25 cellular contexts compared by ENCODE assay signal in genomic region chr7:105976868-105977267, GRCh38. TPM values are rescaled to one million over a fixed set of nuclear protein-coding genes. Genes with fewer than 3 reads are reported as not detected.
A peak's percentile ranks its signal among the peaks of the same experiment; 100 is the strongest.
DNase-seq lines count a peak whose midpoint lies in the region; ATAC-seq, FAIRE-seq and TF ChIP-seq lines count a peak whose summit lies in the region.
"Had no signal": no experiment of that assay in that cellular context is flagged by ENCODE, and none has a peak within 500 bp of the region (broad histone marks: within the 10 kb centered on the region; RNA-seq: fewer than 3 reads in every experiment).

No MANE protein-coding gene starts in this region.

- H3K4me3 ChIP-seq in HepG2 (replicated peaks in 1 of 3; ENCODE audit: insufficient read depth in 1 of 3, low read depth in 2 of 3, low read length in 3 of 3) (no peak overlapping the region), right lobe of liver (no peak overlapping the region), endodermal cell (ENCODE audit: low read length) (no peak overlapping the region), foreskin fibroblast (ENCODE audit: low read depth in 1 of 2, low read length in 2 of 2) (no peak overlapping the region)
- H3K4me3 ChIP-seq: BLaER1, GM12878 had no signal

- TF ChIP-seq EP300 in HepG2 (IDR thresholded peaks at IDR 0.05; ENCODE audit: low read depth in 2 of 2, low read length in 2 of 2) (no peak), HepG2 (CRISPR knock-in tag; IDR thresholded peaks at IDR 0.05; ENCODE audit: borderline replicate concordance) (no peak)

- no peaks in the 10 kb centered on the region; the same call in 1 of the 2 replicates for H3K27me3 Mint-ChIP-seq in WTC11 (ENCODE audit: low read depth)
- peaks cover 2% of the 10 kb centered on the region for H3K27me3 Mint-ChIP-seq in endodermal cell (ENCODE audit: insufficient read depth)

- H2AFZ ChIP-seq in HepG2 (ENCODE audit: low read length) = no peak overlapping the region

- POLR2A ChIA-PET in HepG2 (lab: Yijun Ruan, JAX) = no interaction called here
- POLR2A ChIA-PET in WTC11 (lab: Charles Lee) = no interaction called here

- H3K4me3 Mint-ChIP-seq in WTC11 (no peak overlapping the region), endodermal cell (no peak overlapping the region)
- H3K4me3 Mint-ChIP-seq: CD14-positive monocyte; CD4-positive, alpha-beta memory T cell; CD4-positive, CD25-positive, alpha-beta regulatory T cell; CD8-positive, alpha-beta memory T cell had no signal

- TF ChIP-seq CTCF in HepG2 (CRISPR knock-in tag; IDR thresholded peaks at IDR 0.05) (no peak), right lobe of liver (IDR thresholded peaks at IDR 0.05) (no peak), WTC11 (IDR thresholded peaks at IDR 0.05) (no peak), endodermal cell (conservative IDR thresholded peaks at IDR 0.05) (no peak), foreskin fibroblast (IDR thresholded peaks at IDR 0.05; ENCODE audit: low read depth, low read length) (no peak)

- intact Hi-C loops in HepG2 (cut with micrococcal nuclease; ENCODE audit: unreplicated experiment) (no loop called here), right lobe of liver (cut with DNase I) (no loop called here)

- no peak overlapping the region for H3K9ac ChIP-seq in HepG2 (ENCODE audit: insufficient read depth, low read depth, low read length)
- no peak overlapping the region for H3K9ac ChIP-seq in endodermal cell (ENCODE audit: extremely low read depth, low read length, poor library complexity, severe bottlenecking)
- H3K9ac ChIP-seq: BLaER1 had no signal

- H3K27me3 ChIP-seq in HepG2 (ENCODE audit: control insufficient read depth in 1 of 2, insufficient read depth in 2 of 2, low read length in 2 of 2) (no peaks in the 10 kb centered on the region), right lobe of liver (no peaks in the 10 kb centered on the region), endodermal cell (ENCODE audit: control insufficient read depth, insufficient read depth, low read length, poor library complexity, severe bottlenecking) (no peaks in the 10 kb centered on the region)
- H3K27me3 ChIP-seq: BE2C, BLaER1 had no signal

- H3K27ac Mint-ChIP-seq in WTC11 = no peak overlapping the region
- H3K27ac Mint-ChIP-seq in endodermal cell = no peak overlapping the region
- H3K27ac Mint-ChIP-seq: CD4-positive, CD25-positive, alpha-beta regulatory T cell; CD8-positive, alpha-beta memory T cell had no signal

- TF ChIP-seq RAD21 in HepG2 (CRISPR knock-in tag; IDR thresholded peaks at IDR 0.05) = no peak

- 77% methylated on average over 4 of the region's 4 CpGs for WGBS in HepG2 (ENCODE audit: low lambda C conversion rate)
- WGBS in right lobe of liver (ENCODE audit: insufficient coverage, low coverage, low lambda C conversion rate, missing lambda C conversion rate) = 85% methylated on average over 4 of the region's 4 CpGs
- 85 to 93% methylated on average over 3 to 4 of the region's 4 CpGs for WGBS in endodermal cell (ENCODE audit: insufficient coverage in 1 of 2, insufficient read length in 1 of 2), 2 experiments

- H3K36me3 ChIP-seq in HepG2 (replicated peaks in 1 of 2; ENCODE audit: control insufficient read depth in 1 of 2, insufficient read depth in 2 of 2, low read length in 2 of 2) (no peaks in the 10 kb centered on the region), right lobe of liver (no peaks in the 10 kb centered on the region), endodermal cell (ENCODE audit: control insufficient read depth, insufficient read depth, low read length) (no peaks in the 10 kb centered on the region)
- H3K36me3 ChIP-seq: BE2C, BLaER1 had no signal

- no peak for FAIRE-seq in HepG2 (lab: Jason Lieb, UNC)
- FAIRE-seq: A204.1, GM12878, GM12892, GM18507 had no signal

- H3K79me2 ChIP-seq in HepG2 (ENCODE audit: insufficient read depth, low read length) = no peaks in the 10 kb centered on the region

- H3K4me2 ChIP-seq in HepG2 (ENCODE audit: low read depth, low read length) = no peak overlapping the region
- H3K4me2 ChIP-seq: BLaER1 had no signal

- H4K20me1 ChIP-seq in HepG2 (ENCODE audit: insufficient read depth, low read length) = no peaks in the 10 kb centered on the region
- H4K20me1 ChIP-seq: BLaER1 had no signal

- no peak for DNase-seq in HepG2 (ENCODE audit: low spot score)
- DNase-seq in right lobe of liver = no peak
- no peak for DNase-seq in WTC11 (ENCODE audit: low spot score)
- DNase-seq in endodermal cell = peak; percentile 20
- no peak for DNase-seq in 8988T
- no peak for DNase-seq in foreskin fibroblast
- DNase-seq: ACHN; BE2C; C1 segment of cervical spinal cord; CD4-positive, alpha-beta memory T cell; CD4-positive, CD25-positive, alpha-beta regulatory T cell; CD8-positive, alpha-beta memory T cell; COR-L47; DMS 273 treated with DMSO at 0.1 percent for 48 hours; DMS79; DND-41; EL; GDM1 had no signal

- H3K4me1 ChIP-seq in HepG2 (ENCODE audit: insufficient read depth, low read length) = no peaks in the 10 kb centered on the region
- H3K4me1 ChIP-seq in right lobe of liver = no peaks in the 10 kb centered on the region
- no peaks in the 10 kb centered on the region for H3K4me1 ChIP-seq in endodermal cell (ENCODE audit: control insufficient read depth, insufficient read depth, low read length)
- H3K4me1 ChIP-seq: BE2C had no signal

- no peaks in the 10 kb centered on the region for H3K9me3 ChIP-seq in HepG2 (ENCODE audit: low read length)
- no peaks in the 10 kb centered on the region for H3K9me3 ChIP-seq in right lobe of liver
- no peaks in the 10 kb centered on the region for H3K9me3 ChIP-seq in endodermal cell (ENCODE audit: control insufficient read depth, low read length)
- H3K9me3 ChIP-seq: BE2C, BLaER1 had no signal

- BruUV-seq in HepG2 (replicated peaks; lab: Mats Ljungman, UMichigan) = no TSS peak

- no peaks in the 10 kb centered on the region for H3K36me3 Mint-ChIP-seq in WTC11
- H3K36me3 Mint-ChIP-seq in endodermal cell (ENCODE audit: low read depth) = no peaks in the 10 kb centered on the region
- H3K36me3 Mint-ChIP-seq: CD14-positive monocyte; CD4-positive, alpha-beta memory T cell had no signal

- no peak for TF ChIP-seq POLR2A in HepG2 (IDR thresholded peaks at IDR 0.05; ENCODE audit: insufficient read depth in 1 of 2, low read depth in 2 of 2, low read length in 2 of 2)
- no peak for TF ChIP-seq POLR2A in right lobe of liver (IDR thresholded peaks at IDR 0.05)

- CTCF ChIA-PET in HepG2 (lab: Yijun Ruan, JAX; ENCODE audit: low intra/inter-chr PET ratio, low total read pairs) = no interaction called here
- CTCF ChIA-PET in WTC11 (lab: Charles Lee) = interaction anchor here (1.5 kb wide), 1 partner anchor 29 kb away, joined by 3 read pairs; no protein-coding TSS in a partner anchor

- H3K4me1 Mint-ChIP-seq in WTC11 (peaks cover 33% of the 10 kb centered on the region), endodermal cell (peaks cover 22% of the 10 kb centered on the region)
- H3K4me1 Mint-ChIP-seq: CD14-positive monocyte; CD4-positive, alpha-beta memory T cell; CD4-positive, CD25-positive, alpha-beta regulatory T cell; CD8-positive, alpha-beta memory T cell had no signal

- no peak overlapping the region for H3K27ac ChIP-seq in HepG2 (ENCODE audit: extremely low read length, insufficient read depth, low read length)
- no peak overlapping the region for H3K27ac ChIP-seq in right lobe of liver
- H3K27ac ChIP-seq in endodermal cell (ENCODE audit: low read depth, low read length) = no peak overlapping the region
- H3K27ac ChIP-seq: 22Rv1, BLaER1 had no signal

- ATAC-seq in HepG2 (no peak), right lobe of liver (no peak), WTC11 (no peak)
- ATAC-seq: GM12878 had no signal

- H3K9me3 Mint-ChIP-seq in WTC11 = no peaks in the 10 kb centered on the region
- no peaks in the 10 kb centered on the region for H3K9me3 Mint-ChIP-seq in endodermal cell
- H3K9me3 Mint-ChIP-seq: CD14-positive monocyte; CD4-positive, alpha-beta memory T cell; CD8-positive, alpha-beta memory T cell had no signal

- in situ Hi-C loops in HepG2 (cut with HindIII; ENCODE audit: extremely low pct_ligation_motif_present, low pct_unique_long_range_greater_than_20kb) = no loop called here

TF ChIP-seq in HepG2, 621 proteins besides CTCF, POLR2A, EP300 and RAD21 (continues in another document):
- TF ChIP-seq THYN1 (CRISPR knock-in tag; IDR thresholded peaks at IDR 0.05; ENCODE audit: borderline replicate concordance, low read depth) (no peak), HMG20A (CRISPR knock-in tag; IDR thresholded peaks at IDR 0.05; ENCODE audit: borderline replicate concordance) (no peak), ZNF121 (CRISPR knock-in tag; IDR thresholded peaks at IDR 0.05) (peak; percentile 25; the same call in 1 of the 2 replicates)

TF ChIP-seq in WTC11, 78 proteins besides CTCF, POLR2A, EP300 and RAD21:
- TF ChIP-seq KAT7 (CRISPR knock-in tag; IDR thresholded peaks at IDR 0.05; ENCODE audit: borderline replicate concordance) (no peak), ZNF121 (CRISPR knock-in tag; IDR thresholded peaks at IDR 0.05) (peak; percentile 73)

RNA-seq across cellular contexts. Expression of gene CDHR3, which starts 13.8 kb away (rescaled TPM):
- 8.2 and 11.8 TPM in 2 replicates for total RNA-seq in HepG2 (2016; rRNA removed; fragmentation: Illumina TruSeq; extraction: Trizol)
- 12.8 and 13.7 TPM in 2 replicates for total RNA-seq in HepG2 (2016; cell fraction: cytosol; rRNA removed; fragmentation: Illumina TruSeq; extraction: Trizol; ENCODE audit: low read depth)
- 7.2 and 11.7 TPM in 2 replicates for total RNA-seq in HepG2 (2016; cell fraction: insoluble cytoplasmic fraction; rRNA removed; fragmentation: Illumina TruSeq; extraction: Trizol)
- 15.8 and 18.0 TPM in 2 replicates for total RNA-seq in HepG2 (2016; cell fraction: membrane; rRNA removed; fragmentation: Illumina TruSeq; extraction: Trizol)
- 32.7 and 38.3 TPM in 2 replicates for total RNA-seq in HepG2 (2016; cell fraction: nucleus; rRNA removed; fragmentation: Illumina TruSeq; extraction: Trizol)
- 6.5 and 8.5 TPM in 2 replicates for polyA plus RNA-seq in HepG2 (2011; rRNA removed)
- polyA plus RNA-seq in HepG2 (2011; cell fraction: cytosol; rRNA removed) = 5.2 and 5.9 TPM in 2 replicates
- polyA plus RNA-seq in HepG2 (2011; cell fraction: nucleus; rRNA removed) = 20.4 and 24.1 TPM in 2 replicates
- 7.1 and 8.1 TPM in 2 replicates for polyA plus RNA-seq in HepG2 (2012)
- 10.9 and 11.4 TPM in 2 replicates for polyA plus RNA-seq in HepG2 (2016; cell fraction: cytosol; fragmentation: Illumina TruSeq; extraction: Trizol; ENCODE audit: low read depth)
- polyA plus RNA-seq in HepG2 (2016; cell fraction: insoluble cytoplasmic fraction; fragmentation: Illumina TruSeq; extraction: Trizol; ENCODE audit: low read depth) = 7.0 and 7.8 TPM in 2 replicates
- 10.8 and 12.6 TPM in 2 replicates for polyA plus RNA-seq in HepG2 (2016; cell fraction: membrane; fragmentation: Illumina TruSeq; extraction: Trizol; ENCODE audit: low read depth)
- 26.2 and 34.5 TPM in 2 replicates for polyA plus RNA-seq in HepG2 (2016; cell fraction: nucleus; fragmentation: Illumina TruSeq; extraction: Trizol; ENCODE audit: insufficient read depth, low read depth)
- polyA minus RNA-seq in HepG2 (2011; rRNA and poly(A)+ RNA removed; ENCODE audit: low replicate concordance) = 2.5 and 8.1 TPM in 2 replicates
- 3.3 and 4.7 TPM in 2 replicates for polyA minus RNA-seq in HepG2 (2011; cell fraction: cytosol; rRNA and poly(A)+ RNA removed)
- 54.2 and 68.8 TPM in 2 replicates for polyA minus RNA-seq in HepG2 (2011; cell fraction: nucleus; rRNA and poly(A)+ RNA removed)
- 1 to 10 TPM; 3.6 to 8.6 (median 4.5) TPM for total RNA-seq in right lobe of liver
- total RNA-seq in WTC11 (2021) = 18.3 to 19.1 TPM (median 18.9 TPM) in 3 replicates
- 10 to 100 TPM in 1 of 2 donors, 1 to 10 TPM in 1; 7.5 to 16.1 TPM for total RNA-seq in endodermal cell
- polyA plus RNA-seq in endodermal cell (2013, experiment 1 of 2) = 2.0 TPM
- 2.5 TPM for polyA plus RNA-seq in endodermal cell (2013, experiment 2 of 2)

Comparison
In these comparisons a context has a peak if more than half of its experiments do, and no peak if none do; other contexts are left out.
1. Of the 50 proteins assayed by ChIP-seq in both HepG2 and WTC11: peak only in HepG2: none; only in WTC11: none; in both: ZNF121; in neither: 49.